Comparison of ENCODE assay signal across 11 cellular contexts in genomic region chr13:80359459-80360297, GRCh38. TPM values are rescaled to one million over a fixed set of nuclear protein-coding genes. Genes with fewer than 3 reads are reported as not detected.
DNase-seq lines count a peak whose midpoint lies in the region; ATAC-seq, FAIRE-seq and TF ChIP-seq lines count a peak whose summit lies in the region.
"Had no signal": no experiment of that assay in that cellular context is flagged by ENCODE, and none has a peak within 500 bp of the region (broad histone marks: within the 10 kb centered on the region; RNA-seq: fewer than 3 reads in every experiment).

No MANE protein-coding gene starts in this region.

- no peak for TF ChIP-seq POLR2A in sigmoid colon (IDR thresholded peaks at IDR 0.05)
- TF ChIP-seq POLR2A in testis (IDR thresholded peaks at IDR 0.05) = no peak

- FAIRE-seq in astrocyte (lab: Jason Lieb, UNC) = no peak

- H3K4me1 ChIP-seq in astrocyte (ENCODE audit: insufficient read depth, low read length) (no peaks in the 10 kb centered on the region), sigmoid colon (peaks cover 0 to 4% (median 0%) of the 10 kb centered on the region in 4 donors), testis (no peaks in the 10 kb centered on the region)

- no peak for ATAC-seq in HG02840 (IDR thresholded peaks at IDR 0.05; ENCODE audit: low FRiP score, unreplicated experiment)

- H3K4me3 ChIP-seq in astrocyte (ENCODE audit: insufficient read depth, low read depth, low read length) = no peak overlapping the region
- no peak overlapping the region for H3K4me3 ChIP-seq in sigmoid colon
- H3K4me3 ChIP-seq in testis = no peak overlapping the region

- H3K79me2 ChIP-seq in astrocyte (ENCODE audit: insufficient read depth, low read length) = no peaks in the 10 kb centered on the region

- H3K27ac ChIP-seq in astrocyte (ENCODE audit: low read depth, low read length) (no peak overlapping the region), sigmoid colon (peak overlapping the region in 2 of 4 donors; percentile 1 to 41), testis (no peak overlapping the region)

- no peaks in the 10 kb centered on the region for H4K20me1 ChIP-seq in astrocyte (ENCODE audit: insufficient read depth, low read length)

- H2AFZ ChIP-seq in astrocyte (ENCODE audit: low read depth, low read length) = peak overlapping the region; percentile 14

- intact Hi-C loops in sigmoid colon (cut with DNase I) (loop anchor here (10.0 kb wide), 1 partner anchor 665 kb away; no protein-coding TSS in a partner anchor), testis (cut with DNase I; ENCODE audit: low total_unique reads) (no loop called here)

- H3K27me3 ChIP-seq in astrocyte (ENCODE audit: insufficient read depth, low read length) = no peaks in the 10 kb centered on the region
- H3K27me3 ChIP-seq in sigmoid colon = no peaks in the 10 kb centered on the region
- no peaks in the 10 kb centered on the region for H3K27me3 ChIP-seq in testis

- peaks cover 20% of the 10 kb centered on the region for H3K4me1 Mint-ChIP-seq in astrocyte (ENCODE audit: low read depth, unreplicated experiment)

- H3K27ac Mint-ChIP-seq in astrocyte (ENCODE audit: unreplicated experiment) = peak overlapping the region; percentile 63

- H3K27me3 Mint-ChIP-seq in astrocyte (ENCODE audit: low read depth, unreplicated experiment) = no peaks in the 10 kb centered on the region

- no peak overlapping the region for H3K4me2 ChIP-seq in astrocyte (ENCODE audit: low read length)

- peaks cover 1% of the 10 kb centered on the region for H3K36me3 Mint-ChIP-seq in astrocyte (ENCODE audit: low read depth, unreplicated experiment)

- TF ChIP-seq CTCF in astrocyte (IDR thresholded peaks at IDR 0.05; ENCODE audit: insufficient read depth, low read depth, low read length) (no peak), sigmoid colon (IDR thresholded peaks at IDR 0.05) (no peak), testis (IDR thresholded peaks at IDR 0.05) (no peak)

- H3K9me3 Mint-ChIP-seq in astrocyte (ENCODE audit: unreplicated experiment) = no peaks in the 10 kb centered on the region

- DNase-seq in DMS153 (lab: John Stamatoyannopoulos, UW) (peak; percentile 56), NCI-H1092 treated with DMSO at 0.1 percent for 48 hours (lab: John Stamatoyannopoulos, UW) (peak; percentile 76), astrocyte (ENCODE audit: low read depth) (peak; percentile 21), islet precursor cell (peak; percentile 80), ACHN (no peak), sigmoid colon (no peak), testis (no peak)
- DNase-seq: C1 segment of cervical spinal cord, cortex of kidney, kidney glomerular epithelial cell had no signal

- H3K9ac ChIP-seq in astrocyte (ENCODE audit: low read length) = no peak overlapping the region

- TF ChIP-seq EP300 in sigmoid colon (IDR thresholded peaks at IDR 0.05) = no peak

- H3K36me3 ChIP-seq in astrocyte (ENCODE audit: insufficient read depth, low read length) (no peaks in the 10 kb centered on the region), sigmoid colon (no peaks in the 10 kb centered on the region), testis (ENCODE audit: low read depth, missing control alignments) (no peaks in the 10 kb centered on the region)

- in situ Hi-C loops in ACHN (cut with HindIII; ENCODE audit: low pct_ligation_motif_present, low pct_unique_long_range_greater_than_20kb, low sequenced_read_pairs) = no loop called here

- WGBS in sigmoid colon, 2 donors = 60 to 73% methylated on average over 10 of the region's 10 CpGs
- WGBS in testis, 2 donors = 52 to 62% methylated on average over 9 to 10 of the region's 10 CpGs

- H3K9me3 ChIP-seq in astrocyte (ENCODE audit: insufficient read depth, low read depth, low read length) (no peaks in the 10 kb centered on the region), sigmoid colon (no peaks in the 10 kb centered on the region), testis (no peaks in the 10 kb centered on the region)

- no peak overlapping the region for H3K4me3 Mint-ChIP-seq in astrocyte (ENCODE audit: unreplicated experiment)

RNA-seq across cellular contexts. Expression of gene SPRY2, which starts 18.8 kb away (rescaled TPM):
- total RNA-seq in astrocyte = 56.2 and 57.7 TPM in 2 replicates
- 10 to 100 TPM; 32.3 to 74.2 (median 47.6) TPM for total RNA-seq in sigmoid colon
- 10 to 100 TPM; 27.7 to 48.0 (median 33.1) TPM for polyA plus RNA-seq in sigmoid colon
- total RNA-seq in testis = 10 to 100 TPM in 1 of 2 donors, 1 to 10 TPM in 1; 8.4 to 12.9 TPM
- polyA plus RNA-seq in testis (ENCODE audit: insufficient read depth, low read depth, low replicate concordance) = 10.7 TPM

Comparison
In these comparisons a context has a peak if more than half of its experiments do, and no peak if none do; other contexts are left out.
1. DNase-seq: peak in DMS153 (single experiment), NCI-H1092 treated with DMSO at 0.1 percent for 48 hours (single experiment), astrocyte (single experiment) and islet precursor cell (single experiment); none in ACHN (single experiment), sigmoid colon (single experiment) and testis (single experiment).